In the genomic region with DNA sequence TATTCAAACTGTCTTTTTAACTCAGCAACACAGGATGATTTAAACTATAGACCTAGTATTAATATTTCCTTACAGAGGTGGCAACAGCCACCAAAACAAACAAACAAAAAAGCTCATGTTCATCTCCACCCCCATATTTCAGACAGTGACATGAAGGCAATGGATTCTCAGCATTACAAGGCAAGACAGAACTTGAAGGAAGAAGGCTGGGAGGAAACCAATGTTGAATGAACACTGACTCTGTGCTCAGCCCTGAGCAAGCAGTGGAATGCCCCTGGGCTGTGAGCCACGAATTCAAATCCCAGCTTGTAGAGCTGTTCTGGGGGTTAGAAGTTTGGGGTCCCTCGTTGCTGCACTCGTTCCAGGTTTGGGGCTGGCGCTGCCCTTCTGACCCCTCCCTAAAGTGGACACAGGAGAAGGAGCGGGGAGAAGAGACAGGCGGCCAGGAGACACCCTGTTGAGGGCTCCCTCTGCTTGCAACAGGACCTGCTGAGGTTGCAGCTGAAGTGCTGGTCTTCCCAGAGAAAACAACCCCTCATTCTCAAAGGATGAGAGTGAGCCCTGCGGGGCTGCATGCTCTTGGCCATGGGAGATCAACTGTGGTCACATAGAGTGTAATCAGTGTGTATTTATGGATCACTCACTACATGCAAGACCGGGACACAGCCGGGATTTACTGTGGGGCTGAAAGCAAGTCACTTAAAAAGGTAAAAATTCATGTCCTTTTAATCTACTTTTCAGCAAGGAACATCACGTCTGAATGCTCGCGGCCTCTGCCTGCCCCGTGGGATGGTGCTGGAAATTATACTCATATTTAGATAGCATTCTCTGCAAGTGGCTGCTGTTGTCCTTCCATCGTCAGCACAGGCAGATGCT, we compare ENCODE assay signal across 1 cellular context.
TF ChIP-seq lines count a peak whose summit lies in the region.

No MANE protein-coding gene starts in this region.

TF ChIP-seq in GM23338, 12 proteins besides CTCF, POLR2A, EP300 and RAD21:
- TF ChIP-seq, protein P1, sequence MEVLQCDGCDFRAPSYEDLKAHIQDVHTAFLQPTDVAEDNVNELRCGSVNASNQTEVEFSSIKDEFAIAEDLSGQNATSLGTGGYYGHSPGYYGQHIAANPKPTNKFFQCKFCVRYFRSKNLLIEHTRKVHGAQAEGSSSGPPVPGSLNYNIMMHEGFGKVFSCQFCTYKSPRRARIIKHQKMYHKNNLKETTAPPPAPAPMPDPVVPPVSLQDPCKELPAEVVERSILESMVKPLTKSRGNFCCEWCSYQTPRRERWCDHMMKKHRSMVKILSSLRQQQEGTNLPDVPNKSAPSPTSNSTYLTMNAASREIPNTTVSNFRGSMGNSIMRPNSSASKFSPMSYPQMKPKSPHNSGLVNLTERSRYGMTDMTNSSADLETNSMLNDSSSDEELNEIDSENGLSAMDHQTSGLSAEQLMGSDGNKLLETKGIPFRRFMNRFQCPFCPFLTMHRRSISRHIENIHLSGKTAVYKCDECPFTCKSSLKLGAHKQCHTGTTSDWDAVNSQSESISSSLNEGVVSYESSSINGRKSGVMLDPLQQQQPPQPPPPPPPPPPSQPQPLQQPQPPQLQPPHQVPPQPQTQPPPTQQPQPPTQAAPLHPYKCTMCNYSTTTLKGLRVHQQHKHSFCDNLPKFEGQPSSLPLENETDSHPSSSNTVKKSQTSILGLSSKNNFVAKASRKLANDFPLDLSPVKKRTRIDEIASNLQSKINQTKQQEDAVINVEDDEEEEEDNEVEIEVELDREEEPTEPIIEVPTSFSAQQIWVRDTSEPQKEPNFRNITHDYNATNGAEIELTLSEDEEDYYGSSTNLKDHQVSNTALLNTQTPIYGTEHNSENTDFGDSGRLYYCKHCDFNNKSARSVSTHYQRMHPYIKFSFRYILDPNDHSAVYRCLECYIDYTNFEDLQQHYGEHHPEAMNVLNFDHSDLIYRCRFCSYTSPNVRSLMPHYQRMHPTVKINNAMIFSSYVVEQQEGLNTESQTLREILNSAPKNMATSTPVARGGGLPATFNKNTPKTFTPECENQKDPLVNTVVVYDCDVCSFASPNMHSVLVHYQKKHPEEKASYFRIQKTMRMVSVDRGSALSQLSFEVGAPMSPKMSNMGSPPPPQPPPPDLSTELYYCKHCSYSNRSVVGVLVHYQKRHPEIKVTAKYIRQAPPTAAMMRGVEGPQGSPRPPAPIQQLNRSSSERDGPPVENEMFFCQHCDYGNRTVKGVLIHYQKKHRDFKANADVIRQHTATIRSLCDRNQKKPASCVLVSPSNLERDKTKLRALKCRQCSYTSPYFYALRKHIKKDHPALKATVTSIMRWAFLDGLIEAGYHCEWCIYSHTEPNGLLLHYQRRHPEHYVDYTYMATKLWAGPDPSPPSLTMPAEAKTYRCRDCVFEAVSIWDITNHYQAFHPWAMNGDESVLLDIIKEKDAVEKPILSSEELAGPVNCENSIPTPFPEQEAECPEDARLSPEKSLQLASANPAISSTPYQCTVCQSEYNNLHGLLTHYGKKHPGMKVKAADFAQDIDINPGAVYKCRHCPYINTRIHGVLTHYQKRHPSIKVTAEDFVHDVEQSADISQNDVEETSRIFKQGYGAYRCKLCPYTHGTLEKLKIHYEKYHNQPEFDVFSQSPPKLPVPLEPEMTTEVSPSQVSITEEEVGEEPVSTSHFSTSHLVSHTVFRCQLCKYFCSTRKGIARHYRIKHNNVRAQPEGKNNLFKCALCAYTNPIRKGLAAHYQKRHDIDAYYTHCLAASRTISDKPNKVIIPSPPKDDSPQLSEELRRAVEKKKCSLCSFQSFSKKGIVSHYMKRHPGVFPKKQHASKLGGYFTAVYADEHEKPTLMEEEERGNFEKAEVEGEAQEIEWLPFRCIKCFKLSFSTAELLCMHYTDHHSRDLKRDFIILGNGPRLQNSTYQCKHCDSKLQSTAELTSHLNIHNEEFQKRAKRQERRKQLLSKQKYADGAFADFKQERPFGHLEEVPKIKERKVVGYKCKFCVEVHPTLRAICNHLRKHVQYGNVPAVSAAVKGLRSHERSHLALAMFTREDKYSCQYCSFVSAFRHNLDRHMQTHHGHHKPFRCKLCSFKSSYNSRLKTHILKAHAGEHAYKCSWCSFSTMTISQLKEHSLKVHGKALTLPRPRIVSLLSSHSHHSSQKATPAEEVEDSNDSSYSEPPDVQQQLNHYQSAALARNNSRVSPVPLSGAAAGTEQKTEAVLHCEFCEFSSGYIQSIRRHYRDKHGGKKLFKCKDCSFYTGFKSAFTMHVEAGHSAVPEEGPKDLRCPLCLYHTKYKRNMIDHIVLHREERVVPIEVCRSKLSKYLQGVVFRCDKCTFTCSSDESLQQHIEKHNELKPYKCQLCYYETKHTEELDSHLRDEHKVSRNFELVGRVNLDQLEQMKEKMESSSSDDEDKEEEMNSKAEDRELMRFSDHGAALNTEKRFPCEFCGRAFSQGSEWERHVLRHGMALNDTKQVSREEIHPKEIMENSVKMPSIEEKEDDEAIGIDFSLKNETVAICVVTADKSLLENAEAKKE (CRISPR knock-in tag; IDR thresholded peaks at IDR 0.05), result no peak
- TF ChIP-seq CREB1 (CRISPR knock-in tag; IDR thresholded peaks at IDR 0.05; ENCODE audit: low read depth) (no peak), JUNB (IDR thresholded peaks at IDR 0.05; ENCODE audit: unreplicated experiment) (no peak), ZNF331 (CRISPR knock-in tag; IDR thresholded peaks at IDR 0.05; ENCODE audit: low read depth) (no peak), NANOG (IDR thresholded peaks at IDR 0.05; ENCODE audit: borderline replicate concordance) (no peak), EZH2phosphoT487 (IDR thresholded peaks at IDR 0.05; ENCODE audit: unreplicated experiment) (no peak), POLR2AphosphoS5 (IDR thresholded peaks at IDR 0.05; ENCODE audit: low read depth) (no peak), EZH2 (IDR thresholded peaks at IDR 0.05; ENCODE audit: low read depth, unreplicated experiment) (no peak), ZNF114 (CRISPR knock-in tag; IDR thresholded peaks at IDR 0.05) (no peak), STAT1 (IDR thresholded peaks at IDR 0.05; ENCODE audit: unreplicated experiment) (no peak)
- TF ChIP-seq, protein P2, sequence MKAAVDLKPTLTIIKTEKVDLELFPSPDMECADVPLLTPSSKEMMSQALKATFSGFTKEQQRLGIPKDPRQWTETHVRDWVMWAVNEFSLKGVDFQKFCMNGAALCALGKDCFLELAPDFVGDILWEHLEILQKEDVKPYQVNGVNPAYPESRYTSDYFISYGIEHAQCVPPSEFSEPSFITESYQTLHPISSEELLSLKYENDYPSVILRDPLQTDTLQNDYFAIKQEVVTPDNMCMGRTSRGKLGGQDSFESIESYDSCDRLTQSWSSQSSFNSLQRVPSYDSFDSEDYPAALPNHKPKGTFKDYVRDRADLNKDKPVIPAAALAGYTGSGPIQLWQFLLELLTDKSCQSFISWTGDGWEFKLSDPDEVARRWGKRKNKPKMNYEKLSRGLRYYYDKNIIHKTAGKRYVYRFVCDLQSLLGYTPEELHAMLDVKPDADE (IDR thresholded peaks at IDR 0.05), result no peak
- TF ChIP-seq, protein P3, sequence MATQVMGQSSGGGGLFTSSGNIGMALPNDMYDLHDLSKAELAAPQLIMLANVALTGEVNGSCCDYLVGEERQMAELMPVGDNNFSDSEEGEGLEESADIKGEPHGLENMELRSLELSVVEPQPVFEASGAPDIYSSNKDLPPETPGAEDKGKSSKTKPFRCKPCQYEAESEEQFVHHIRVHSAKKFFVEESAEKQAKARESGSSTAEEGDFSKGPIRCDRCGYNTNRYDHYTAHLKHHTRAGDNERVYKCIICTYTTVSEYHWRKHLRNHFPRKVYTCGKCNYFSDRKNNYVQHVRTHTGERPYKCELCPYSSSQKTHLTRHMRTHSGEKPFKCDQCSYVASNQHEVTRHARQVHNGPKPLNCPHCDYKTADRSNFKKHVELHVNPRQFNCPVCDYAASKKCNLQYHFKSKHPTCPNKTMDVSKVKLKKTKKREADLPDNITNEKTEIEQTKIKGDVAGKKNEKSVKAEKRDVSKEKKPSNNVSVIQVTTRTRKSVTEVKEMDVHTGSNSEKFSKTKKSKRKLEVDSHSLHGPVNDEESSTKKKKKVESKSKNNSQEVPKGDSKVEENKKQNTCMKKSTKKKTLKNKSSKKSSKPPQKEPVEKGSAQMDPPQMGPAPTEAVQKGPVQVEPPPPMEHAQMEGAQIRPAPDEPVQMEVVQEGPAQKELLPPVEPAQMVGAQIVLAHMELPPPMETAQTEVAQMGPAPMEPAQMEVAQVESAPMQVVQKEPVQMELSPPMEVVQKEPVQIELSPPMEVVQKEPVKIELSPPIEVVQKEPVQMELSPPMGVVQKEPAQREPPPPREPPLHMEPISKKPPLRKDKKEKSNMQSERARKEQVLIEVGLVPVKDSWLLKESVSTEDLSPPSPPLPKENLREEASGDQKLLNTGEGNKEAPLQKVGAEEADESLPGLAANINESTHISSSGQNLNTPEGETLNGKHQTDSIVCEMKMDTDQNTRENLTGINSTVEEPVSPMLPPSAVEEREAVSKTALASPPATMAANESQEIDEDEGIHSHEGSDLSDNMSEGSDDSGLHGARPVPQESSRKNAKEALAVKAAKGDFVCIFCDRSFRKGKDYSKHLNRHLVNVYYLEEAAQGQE (IDR thresholded peaks at IDR 0.05; ENCODE audit: unreplicated experiment), result no peak
